Comparison of ENCODE assay signal across 22 cellular contexts in the genomic region with DNA sequence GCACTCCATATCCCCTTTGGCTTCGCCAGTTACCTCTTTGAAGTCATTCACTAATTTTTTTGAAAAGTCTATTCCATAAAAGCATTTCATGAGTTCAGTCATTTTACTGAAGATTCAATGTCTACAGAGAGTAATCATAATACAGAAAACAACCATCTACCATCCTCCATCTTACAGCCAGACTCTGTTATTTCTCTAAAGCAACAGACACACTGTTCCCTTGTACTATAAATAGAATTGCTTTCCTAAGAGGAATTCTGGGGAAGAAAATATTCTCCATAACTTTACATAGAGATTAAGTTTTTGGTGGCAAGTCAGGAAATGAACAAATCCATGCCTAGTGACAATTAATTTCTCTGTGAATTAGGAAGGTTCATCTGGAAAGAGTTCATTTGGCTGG. TPM values are rescaled to one million over a fixed set of nuclear protein-coding genes. Genes with fewer than 3 reads are reported as not detected.
"Had no signal": no experiment of that assay in that cellular context is flagged by ENCODE, and none has a peak within 500 bp of the region (broad histone marks: within the 10 kb centered on the region; RNA-seq: fewer than 3 reads in every experiment).

No MANE protein-coding gene starts in this region.

- H3K4me3 ChIP-seq: breast epithelium, left lung, pancreas, stomach had no signal

- H3K27ac Mint-ChIP-seq: activated CD8-positive, alpha-beta T cell treated with anti-CD3 and anti-CD28 coated beads, Interleukin-2, amount 10 ng/mL, durations not matched to agents 7 days and 5 days; activated T-helper 1 cell treated with anti-CD3 and anti-CD28 coated beads, Interleukin-12 subunit alpha, Interleukin-12 subunit beta, Interleukin-2, Interleukin-4 antibody, amounts not matched to agents 30 ng/mL and 10 ng/mL and 1 ng/mL, durations not matched to agents 14 hours and 24 hours and 36 hours; nephron progenitor cell; T-cell; type B pancreatic cell had no signal

- H3K27ac ChIP-seq: epithelial cell of prostate, left lung, pancreas had no signal

- H3K36me3 ChIP-seq: breast epithelium, left lung, pancreas, stomach had no signal

- H3K36me3 Mint-ChIP-seq: T-cell, type B pancreatic cell had no signal

- H3K4me3 Mint-ChIP-seq: activated CD8-positive, alpha-beta T cell treated with anti-CD3 and anti-CD28 coated beads, Interleukin-2, amount 10 ng/mL, durations not matched to agents 7 days and 5 days; activated T-helper 1 cell treated with anti-CD3 and anti-CD28 coated beads, Interleukin-12 subunit alpha, Interleukin-12 subunit beta, Interleukin-2, Interleukin-4 antibody, amounts not matched to agents 30 ng/mL and 10 ng/mL and 1 ng/mL, durations not matched to agents 14 hours and 24 hours and 36 hours; central memory CD8-positive, alpha-beta T cell; nephron progenitor cell; T-cell; type B pancreatic cell had no signal

- H3K27me3 ChIP-seq: left lung, stomach had no signal

- H3K27me3 Mint-ChIP-seq: central memory CD8-positive, alpha-beta T cell; type B pancreatic cell had no signal

- H3K9me3 ChIP-seq: breast epithelium, left lung, pancreas, SK-N-SH had no signal

- ATAC-seq: activated CD8-positive, alpha-beta T cell treated with anti-CD3 and anti-CD28 coated beads, Interleukin-2, amount 10 ng/mL, durations not matched to agents 7 days and 5 days; left lung; pancreas; T-cell had no signal

- H3K4me1 Mint-ChIP-seq: central memory CD8-positive, alpha-beta T cell; nephron progenitor cell; T-cell had no signal

- DNase-seq: activated CD4-positive, alpha-beta T cell treated with anti-CD3 and anti-CD28 coated beads for 1 hour; activated CD4-positive, alpha-beta T cell treated with anti-CD3 and anti-CD28 coated beads, Interleukin-2, amount 50 U/mL, for 1 hour; activated CD8-positive, alpha-beta T cell treated with anti-CD3 and anti-CD28 coated beads, Interleukin-2, amount 10 ng/mL, durations not matched to agents 7 days and 5 days; activated gamma-delta T cell; activated naive CD4-positive, alpha-beta T cell treated with anti-CD3 and anti-CD28 coated beads, Interleukin-2, amount 50 U/mL, for 16 hours; aorta; cortex of kidney; kidney glomerular epithelial cell; left lung; midbrain; nephron progenitor cell; pancreas; SHP77; SK-N-SH; stomach; T-cell had no signal

- H3K4me2 ChIP-seq: SK-N-SH had no signal

- H3K4me1 ChIP-seq: breast epithelium, left lung, pancreas, stomach had no signal

- H3K9ac ChIP-seq: SK-N-SH had no signal

RNA-seq across cellular contexts. Expression of a gene that starts 37.0 kb away (rescaled TPM):
- total RNA-seq: activated CD8-positive, alpha-beta T cell treated with anti-CD3 and anti-CD28 coated beads, Interleukin-2, amount 10 ng/mL, durations not matched to agents 7 days and 5 days; glomerular endothelial cell had no signal
- polyA plus RNA-seq: SK-N-SH had no signal

RNA-seq across cellular contexts. Expression of a gene that starts 57.3 kb away (rescaled TPM):
- total RNA-seq: activated CD8-positive, alpha-beta T cell treated with anti-CD3 and anti-CD28 coated beads, Interleukin-2, amount 10 ng/mL, durations not matched to agents 7 days and 5 days; activated T-helper 1 cell treated with anti-CD3 and anti-CD28 coated beads, Interleukin-12 subunit alpha, Interleukin-12 subunit beta, Interleukin-2, Interleukin-4 antibody, amounts not matched to agents 30 ng/mL and 10 ng/mL and 1 ng/mL, durations not matched to agents 14 hours and 24 hours and 36 hours; glomerular endothelial cell had no signal
- polyA plus RNA-seq: SK-N-SH had no signal
